Comparison of ENCODE assay signal across 33 cellular contexts in genomic region chr6:155837474-155837873, GRCh38.
"Had no signal": no experiment of that assay in that cellular context is flagged by ENCODE, and none has a peak within 500 bp of the region (broad histone marks: within the 10 kb centered on the region; RNA-seq: fewer than 3 reads in every experiment).

No MANE protein-coding gene starts in this region.

- H3K27ac ChIP-seq: adrenal gland, ascending aorta, body of pancreas, brain microvascular endothelial cell, breast epithelium, cardiac muscle cell had no signal

- H3K27me3 ChIP-seq: adrenal gland, ascending aorta, body of pancreas, brain microvascular endothelial cell, breast epithelium, cardiac muscle cell had no signal

- H3K9me3 ChIP-seq: adrenal gland, ascending aorta, body of pancreas, breast epithelium had no signal

- H3K36me3 ChIP-seq: adrenal gland, ascending aorta, brain microvascular endothelial cell, breast epithelium, cardiac muscle cell had no signal

- DNase-seq: activated effector memory CD4-positive, alpha-beta T cell treated with anti-CD3 and anti-CD28 coated beads, Interleukin-2, amount 50 U/mL, for 16 hours; activated effector memory CD4-positive, alpha-beta T cell treated with Interleukin-2 at 50 U/mL for 16 hours; activated gamma-delta T cell; activated gamma-delta T cell treated with Interleukin-2 at 50 U/mL for 16 hours; activated naive CD4-positive, alpha-beta T cell; activated naive CD4-positive, alpha-beta T cell treated with anti-CD3 and anti-CD28 coated beads for 36 hours; activated naive CD4-positive, alpha-beta T cell treated with anti-CD3 and anti-CD28 coated beads, Interleukin-2, amount 10 ng/mL, durations not matched to agents 7 days and 5 days; activated naive CD4-positive, alpha-beta T cell treated with anti-CD3 and anti-CD28 coated beads, Interleukin-2, amount 50 U/mL, for 16 hours; activated naive CD4-positive, alpha-beta T cell treated with Interleukin-2 at 50 U/mL for 16 hours; activated naive CD8-positive, alpha-beta T cell treated with anti-CD3 and anti-CD28 coated beads for 36 hours; activated naive CD8-positive, alpha-beta T cell treated with anti-CD3 and anti-CD28 coated beads, Interleukin-2, amount 10 ng/mL, durations not matched to agents 7 days and 5 days; activated naive CD8-positive, alpha-beta T cell treated with anti-CD3 and anti-CD28 coated beads, Interleukin-2, amount 50 U/mL, for 24 hours; activated T-cell treated with anti-CD3 and anti-CD28 coated beads, Interleukin-2, amount 50 U/mL, for 24 hours; activated T-cell treated with anti-CD3 and anti-CD28 coated beads, Interleukin-2, amount 50 U/mL, for 4 hours; activated T-cell treated with anti-CD3 and anti-CD28 coated beads, Interleukin-2, amount 50 U/mL, for 48 hours; activated T-cell treated with anti-CD3 and anti-CD28 coated beads, Interleukin-2, amount 50 U/mL, for 72 hours; adrenal gland; amniotic stem cell; amygdala; anterior cingulate cortex; aorta; body of pancreas; brain microvascular endothelial cell; caudate nucleus; central memory CD4-positive, alpha-beta T cell; cerebellar nuclear complex had no signal

- H3K4me1 ChIP-seq: adrenal gland, ascending aorta, body of pancreas, breast epithelium had no signal

- H3K4me3 ChIP-seq: adrenal gland, ascending aorta, body of pancreas, breast epithelium, cardiac muscle cell had no signal

- FAIRE-seq: astrocyte, bronchial epithelial cell had no signal

- ATAC-seq: activated naive CD4-positive, alpha-beta T cell treated with anti-CD3 and anti-CD28 coated beads, Interleukin-2, amount 50 U/mL, for 72 hours; activated naive CD8-positive, alpha-beta T cell treated with anti-CD3 and anti-CD28 coated beads, Interleukin-2, amount 50 U/mL, for 24 hours; activated T-cell treated with anti-CD3 and anti-CD28 coated beads, Interleukin-2, amount 50 U/mL, for 4 hours; activated T-cell treated with anti-CD3 and anti-CD28 coated beads, Interleukin-2, amount 50 U/mL, for 72 hours; activated T-helper 17 cell treated with anti-CD3 and anti-CD28 coated beads, Interleukin-2, amount 50 U/mL, for 72 hours; body of pancreas had no signal
